In the genomic region with DNA sequence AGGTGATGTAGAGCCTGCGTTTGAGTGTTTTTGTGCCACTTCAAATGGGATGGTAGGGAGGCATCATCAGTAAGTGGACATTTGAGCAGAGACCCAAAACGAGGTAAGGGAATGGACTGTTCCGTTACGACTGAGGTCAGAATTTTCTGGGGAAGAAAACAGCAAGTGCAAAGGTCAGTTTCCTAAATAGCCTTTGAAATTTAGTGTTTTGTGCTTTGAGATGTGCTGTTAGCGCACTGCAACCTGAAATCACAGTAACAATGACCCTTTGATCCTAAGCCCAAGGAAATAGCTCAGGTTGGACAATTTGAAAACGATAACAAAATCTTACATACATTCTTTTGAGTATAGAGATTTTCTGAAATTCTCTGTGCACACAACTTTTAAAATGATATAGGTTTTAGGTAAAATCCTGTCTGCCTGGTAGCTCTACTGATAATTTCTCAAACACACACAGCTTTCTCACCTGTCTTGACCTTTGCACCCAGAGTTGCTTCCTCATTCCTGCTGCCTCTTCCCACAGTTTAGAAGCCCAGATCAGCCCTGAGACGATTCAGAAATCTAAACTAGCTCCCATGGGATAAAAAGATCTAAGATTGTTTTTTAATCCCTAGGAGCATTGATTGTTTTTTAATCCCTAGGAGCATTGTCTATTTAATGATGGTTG, we compare ENCODE assay signal across 2 cellular contexts.
TF ChIP-seq lines count a peak whose summit lies in the region.

No MANE protein-coding gene starts in this region.

TF ChIP-seq in HCT116, 20 proteins besides CTCF, POLR2A, EP300 and RAD21:
- TF ChIP-seq EZH2 (IDR thresholded peaks at IDR 0.05) (no peak), TCF7L2 (IDR thresholded peaks at IDR 0.05; ENCODE audit: borderline replicate concordance, extremely low read depth, insufficient read depth, insufficient read length) (no peak), ZFX (IDR thresholded peaks at IDR 0.05) (no peak), ZNF274 (IDR thresholded peaks at IDR 0.05; ENCODE audit: low read depth, low read length) (no peak), MAX (IDR thresholded peaks at IDR 0.05) (no peak), ZBTB33 (IDR thresholded peaks at IDR 0.05; ENCODE audit: extremely low read depth, insufficient replicate concordance, low read length) (no peak), ELF1 (IDR thresholded peaks at IDR 0.05; ENCODE audit: borderline replicate concordance, low read depth) (no peak), SIN3A (IDR thresholded peaks at IDR 0.05; ENCODE audit: low read depth) (no peak), CBX3 (IDR thresholded peaks at IDR 0.05; ENCODE audit: low read depth) (no peak), ATF3 (IDR thresholded peaks at IDR 0.05) (no peak), REST (IDR thresholded peaks at IDR 0.05; ENCODE audit: low read depth) (no peak)

TF ChIP-seq in GM23338, 12 proteins besides CTCF, POLR2A, EP300 and RAD21:
- TF ChIP-seq EZH2 (IDR thresholded peaks at IDR 0.05; ENCODE audit: low read depth, unreplicated experiment): no peak
- TF ChIP-seq REST (IDR thresholded peaks at IDR 0.05; ENCODE audit: unreplicated experiment): no peak
